Comparison of ENCODE assay signal across 8 cellular contexts in genomic region chr3:9398715-9399708, GRCh38. TPM values are rescaled to one million over a fixed set of nuclear protein-coding genes. Genes with fewer than 3 reads are reported as not detected.
DNase-seq lines count a peak whose midpoint lies in the region; ATAC-seq, FAIRE-seq and TF ChIP-seq lines count a peak whose summit lies in the region.

No MANE protein-coding gene starts in this region.

- TF ChIP-seq POLR2A in right lobe of liver (IDR thresholded peaks at IDR 0.05) (no peak), testis (IDR thresholded peaks at IDR 0.05) (no peak)

- WGBS in right lobe of liver (ENCODE audit: insufficient coverage, low coverage, low lambda C conversion rate, missing lambda C conversion rate): 1% methylated on average over 9 of the region's 9 CpGs
- 1% methylated on average over 9 of the region's 9 CpGs for WGBS in testis, 2 donors

- H3K4me1 ChIP-seq in ACC112 (ENCODE audit: control insufficient read depth, insufficient read depth, low read length, unreplicated experiment) (peaks cover 44% of the 10 kb centered on the region), right lobe of liver (peaks cover 2 to 60% (median 28%) of the 10 kb centered on the region in 4 donors), testis (peaks cover 58% of the 10 kb centered on the region)

- H3K9me3 ChIP-seq in right lobe of liver: no peaks in the 10 kb centered on the region
- H3K9me3 ChIP-seq in testis: no peaks in the 10 kb centered on the region

- H3K4me3 ChIP-seq in ACC112 (ENCODE audit: low read depth, low read length) (peak overlapping the region; percentile 96), GM12875 (ENCODE audit: low read depth, low read length) (peak overlapping the region; percentile 98), bronchial epithelial cell (ENCODE audit: low read depth, low read length) (peak overlapping the region; percentile 96), right lobe of liver (peak overlapping the region; percentile 84 to 87 (median 86)), testis (peak overlapping the region; percentile 74 to 83)

- intact Hi-C loops in right lobe of liver (cut with DNase I) (no loop called here), testis (cut with DNase I; ENCODE audit: low total_unique reads) (no loop called here)

- H3K79me2 ChIP-seq in ACC112 (ENCODE audit: control insufficient read depth, insufficient read depth, low read length, unreplicated experiment): peaks cover 85% of the 10 kb centered on the region

- ATAC-seq in right lobe of liver: no peak

- H3K27ac ChIP-seq in ACC112 (ENCODE audit: low read depth, low read length) (peak overlapping the region; percentile 95), right lobe of liver (peak overlapping the region; percentile 91 to 96 (median 94)), testis (peak overlapping the region; percentile 87 to 98)

- TF ChIP-seq CTCF in GM12875 (IDR thresholded peaks at IDR 0.05; ENCODE audit: borderline replicate concordance, insufficient read depth, low read depth, low read length): no peak
- no peak for TF ChIP-seq CTCF in bronchial epithelial cell (IDR thresholded peaks at IDR 0.05; ENCODE audit: insufficient read depth, low read length, severe bottlenecking)
- no peak for TF ChIP-seq CTCF in right lobe of liver (IDR thresholded peaks at IDR 0.05)
- TF ChIP-seq CTCF in testis (IDR thresholded peaks at IDR 0.05): no peak

- peak; percentile 36 for FAIRE-seq in bronchial epithelial cell (lab: Jason Lieb, UNC)

- DNase-seq in OCI-M1 (lab: John Stamatoyannopoulos, UW) (peak; percentile 86), bronchial epithelial cell (ENCODE audit: low read depth) (peak; percentile 50), right lobe of liver (no peak), testis (peak; percentile 27), amniotic stem cell (lab: John Stamatoyannopoulos, UW) (no peak), hepatic stellate cell (ENCODE audit: low spot score) (no peak)

- H3K27me3 ChIP-seq in ACC112 (ENCODE audit: insufficient read depth, low read length) (no peaks in the 10 kb centered on the region), bronchial epithelial cell (ENCODE audit: control insufficient read depth, insufficient read depth, low read length) (no peaks in the 10 kb centered on the region), right lobe of liver (no peaks in the 10 kb centered on the region), testis (no peaks in the 10 kb centered on the region)

- H3K36me3 ChIP-seq in ACC112 (ENCODE audit: insufficient read depth, low read length): peaks cover 7% of the 10 kb centered on the region
- H3K36me3 ChIP-seq in bronchial epithelial cell (ENCODE audit: control insufficient read depth, insufficient read depth, low read length): peaks cover 5% of the 10 kb centered on the region
- no peaks in the 10 kb centered on the region for H3K36me3 ChIP-seq in right lobe of liver
- H3K36me3 ChIP-seq in testis (ENCODE audit: low read depth, missing control alignments): no peaks in the 10 kb centered on the region

- H2AFZ ChIP-seq in ACC112 (ENCODE audit: low read length, unreplicated experiment): no peak overlapping the region

RNA-seq across cellular contexts. Expression of gene SETD5, which starts 1.6 kb away (rescaled TPM):
- total RNA-seq in bronchial epithelial cell: 44.5 and 53.7 TPM in 2 replicates
- total RNA-seq in right lobe of liver: 10 to 100 TPM; 38.7 to 71.4 (median 52.3) TPM
- 100 to 1,000 TPM; 155 to 168 TPM for total RNA-seq in testis
- polyA plus RNA-seq in testis (ENCODE audit: insufficient read depth, low read depth, low replicate concordance): 70.5 TPM

RNA-seq across cellular contexts. Expression of gene THUMPD3, which starts 36.2 kb away (rescaled TPM):
- total RNA-seq in bronchial epithelial cell (68.2 and 74.5 TPM in 2 replicates), right lobe of liver (10 to 100 TPM; 19.0 to 23.4 (median 21.2) TPM), testis (10 to 100 TPM; 55.0 to 76.1 TPM)
- polyA plus RNA-seq in testis (ENCODE audit: insufficient read depth, low read depth, low replicate concordance): 140 TPM

Comparison
In these comparisons a context has a peak if more than half of its experiments do, and no peak if none do; other contexts are left out.
1. DNase-seq: peak in OCI-M1 (single experiment), bronchial epithelial cell (single experiment) and testis (single experiment); none in right lobe of liver (0 of 3), amniotic stem cell (single experiment) and hepatic stellate cell (single experiment).
2. Peak in every context shown above with its lines, with median percentiles within 50 percentile points of each other: H3K27ac ChIP-seq and H3K4me3 ChIP-seq.